22 cellular contexts compared by ENCODE assay signal in the genomic region with DNA sequence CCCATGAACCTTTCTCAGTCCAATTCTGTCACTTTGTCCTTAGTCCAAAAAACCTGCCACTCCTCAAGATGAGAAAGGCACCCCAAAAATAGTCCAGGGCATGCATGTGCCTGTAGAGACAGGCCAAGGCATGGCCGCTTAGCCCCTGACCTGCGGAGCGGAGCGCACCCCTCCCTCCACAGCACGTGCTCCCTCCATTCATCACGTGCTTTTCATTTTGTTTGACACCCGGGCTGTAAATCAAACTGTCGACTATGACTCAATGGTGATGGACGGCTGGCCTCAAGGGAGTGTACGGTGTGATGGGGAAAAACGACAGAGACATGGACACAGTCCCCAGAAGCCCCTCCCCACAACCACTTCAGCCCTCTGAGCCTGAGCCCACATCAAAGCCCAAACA.
"Had no signal": no experiment of that assay in that cellular context is flagged by ENCODE, and none has a peak within 500 bp of the region (broad histone marks: within the 10 kb centered on the region; RNA-seq: fewer than 3 reads in every experiment).

No MANE protein-coding gene starts in this region.

- H3K4me1 Mint-ChIP-seq: activated B cell treated with CpG ODN at 0.5 μM for 24 hours, T-helper 17 cell had no signal

- H3K27ac ChIP-seq: body of pancreas, colonic mucosa, esophagus squamous epithelium, neural progenitor cell, ovary, tibial nerve had no signal

- ATAC-seq: activated CD8-positive, alpha-beta T cell treated with anti-CD3 and anti-CD28 coated beads, Interleukin-2, amount 10 ng/mL, durations not matched to agents 7 days and 5 days; activated naive CD4-positive, alpha-beta T cell treated with anti-CD3 and anti-CD28 coated beads, Interleukin-2, amount 50 U/mL, for 72 hours; body of pancreas; left ventricle myocardium superior; T-helper 17 cell had no signal

- H3K36me3 ChIP-seq: colonic mucosa, neural progenitor cell, ovary had no signal

- H3K9me3 ChIP-seq: body of pancreas, colonic mucosa, esophagus squamous epithelium, ovary, tibial nerve had no signal

- DNase-seq: activated B cell treated with CpG ODN at 0.5 μM for 24 hours; activated CD4-positive, alpha-beta T cell treated with anti-CD3 and anti-CD28 coated beads for 48 hours; activated CD8-positive, alpha-beta memory T cell treated with anti-CD3 and anti-CD28 coated beads, Interleukin-2, amount 50 U/mL, for 4 hours; activated CD8-positive, alpha-beta T cell treated with anti-CD3 and anti-CD28 coated beads, Interleukin-2, amount 10 ng/mL, durations not matched to agents 7 days and 5 days; activated gamma-delta T cell; activated T-cell treated with anti-CD3 and anti-CD28 coated beads, Interleukin-2, amount 50 U/mL, for 48 hours; body of pancreas; central memory CD4-positive, alpha-beta T cell; colonic mucosa; esophagus squamous epithelium; hypothalamus; kidney glomerular epithelial cell; left ventricle myocardium superior; mesendoderm; stimulated activated CD4-positive, alpha-beta T cell treated with anti-CD3 and anti-CD28 coated beads, Interleukin-4, amount 100 ng/mL, for 24 hours; stimulated activated naive CD4-positive, alpha-beta T cell; T-helper 17 cell had no signal

- H3K4me3 ChIP-seq: body of pancreas, colonic mucosa, esophagus squamous epithelium, neural progenitor cell, ovary, tibial nerve had no signal

- H3K27me3 ChIP-seq: body of pancreas, colonic mucosa, esophagus squamous epithelium, neural progenitor cell, ovary, tibial nerve had no signal

- H3K9me3 Mint-ChIP-seq: activated B cell treated with CpG ODN at 0.5 μM for 24 hours; activated naive CD4-positive, alpha-beta T cell treated with anti-CD3 and anti-CD28 coated beads, Interleukin-2, amount 50 U/mL, for 72 hours; neural progenitor cell had no signal

- H3K36me3 Mint-ChIP-seq: activated naive CD4-positive, alpha-beta T cell treated with anti-CD3 and anti-CD28 coated beads, Interleukin-2, amount 50 U/mL, for 72 hours had no signal

- FAIRE-seq: TTC549 had no signal

- H3K4me2 ChIP-seq: neural progenitor cell had no signal

- H3K4me3 Mint-ChIP-seq: activated B cell treated with CpG ODN at 0.5 μM for 24 hours; activated CD8-positive, alpha-beta T cell treated with anti-CD3 and anti-CD28 coated beads, Interleukin-2, amount 10 ng/mL, durations not matched to agents 7 days and 5 days; neural progenitor cell; T-helper 17 cell had no signal

- H3K27ac Mint-ChIP-seq: activated B cell treated with CpG ODN at 0.5 μM for 24 hours; activated CD8-positive, alpha-beta T cell treated with anti-CD3 and anti-CD28 coated beads, Interleukin-2, amount 10 ng/mL, durations not matched to agents 7 days and 5 days; activated naive CD4-positive, alpha-beta T cell treated with anti-CD3 and anti-CD28 coated beads, Interleukin-2, amount 50 U/mL, for 72 hours; neural progenitor cell; T-helper 17 cell had no signal

- H3K9ac ChIP-seq: neural progenitor cell had no signal

- H2AFZ ChIP-seq: neural progenitor cell had no signal
